ENCODE assay signal across 17 cellular contexts in the genomic region with DNA sequence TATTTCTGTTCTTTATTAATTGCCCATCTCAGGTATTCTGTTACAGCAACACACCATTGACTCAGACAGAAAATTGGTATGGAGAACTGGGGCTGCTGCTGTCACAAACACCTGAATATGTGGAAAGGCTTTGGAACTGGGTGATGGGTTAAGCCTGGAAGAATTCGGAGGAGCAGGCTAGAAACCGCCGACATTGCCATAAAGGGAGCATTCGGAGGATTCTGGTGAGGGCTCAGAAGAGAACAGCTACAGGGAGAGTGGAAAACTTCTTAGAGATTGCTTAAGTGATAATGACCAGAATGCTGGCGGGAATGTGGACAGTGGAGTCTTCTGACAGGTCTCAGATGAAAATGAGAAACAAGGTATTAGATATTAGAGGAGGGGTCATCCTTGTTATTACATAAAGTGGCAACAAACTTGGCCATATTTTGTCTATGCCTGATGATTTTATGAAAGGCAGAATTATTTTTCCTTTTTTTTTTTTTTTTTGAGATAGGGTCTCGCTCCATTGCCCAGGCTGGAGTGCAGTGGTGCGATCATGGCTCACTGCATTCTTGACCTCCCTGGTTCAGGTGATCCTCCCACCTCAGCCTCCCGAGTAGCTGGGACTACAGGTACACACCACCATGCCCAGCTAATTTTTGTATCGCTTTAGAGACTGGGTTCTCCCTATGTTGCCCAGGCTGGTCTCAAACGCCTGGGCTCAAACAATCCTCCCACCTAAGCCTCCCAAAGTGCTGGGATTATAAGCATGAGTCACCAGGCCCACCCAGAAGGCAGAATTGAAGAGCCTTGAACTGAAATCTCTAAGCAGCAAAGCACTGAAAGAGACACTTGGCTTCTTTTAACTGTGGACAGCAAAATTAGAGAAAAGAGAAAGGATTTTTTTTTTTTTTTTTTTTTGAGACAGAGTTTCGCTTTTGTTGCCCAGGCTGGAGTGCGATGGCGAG.
"Had no signal": no experiment of that assay in that cellular context is flagged by ENCODE, and none has a peak within 500 bp of the region (broad histone marks: within the 10 kb centered on the region; RNA-seq: fewer than 3 reads in every experiment).

No MANE protein-coding gene starts in this region.

- H3K27me3 ChIP-seq: neural progenitor cell, right atrium auricular region, suprapubic skin, transverse colon had no signal

- H3K9me3 ChIP-seq: mucosa of descending colon, prostate gland, right atrium auricular region, suprapubic skin, transverse colon had no signal

- FAIRE-seq: islet of Langerhans had no signal

- H3K4me1 ChIP-seq: prostate gland, right atrium auricular region had no signal

- H3K27ac ChIP-seq: neural progenitor cell, prostate gland, right atrium auricular region, suprapubic skin, transverse colon, WERI-Rb-1 had no signal

- DNase-seq: activated CD4-positive, alpha-beta T cell treated with anti-CD3 and anti-CD28 coated beads, Interleukin-2, amount 50 U/mL, for 4 hours; activated effector memory CD4-positive, alpha-beta T cell treated with anti-CD3 and anti-CD28 coated beads, Interleukin-2, amount 50 U/mL, for 16 hours; activated naive CD4-positive, alpha-beta T cell treated with anti-CD3 and anti-CD28 coated beads, Interleukin-2, amount 50 U/mL, for 16 hours; activated T-cell treated with anti-CD3 and anti-CD28 coated beads, Interleukin-2, amount 50 U/mL, for 72 hours; effector CD8-positive, alpha-beta T cell; hippocampal formation; mucosa of descending colon; naive B cell; stimulated activated naive CD8-positive, alpha-beta T cell treated with anti-CD3 and anti-CD28 coated beads, Interleukin-15, amount 100 ng/mL, for 72 hours; transverse colon; WERI-Rb-1 had no signal

- ATAC-seq: activated T-cell treated with anti-CD3 and anti-CD28 coated beads, Interleukin-2, amount 50 U/mL, for 72 hours; stimulated activated naive CD8-positive, alpha-beta T cell treated with anti-CD3 and anti-CD28 coated beads, Interleukin-15, amount 100 ng/mL, for 72 hours had no signal

- H3K4me3 ChIP-seq: lung, mucosa of descending colon, neural progenitor cell, prostate gland, right atrium auricular region, suprapubic skin, transverse colon had no signal

- H3K9ac ChIP-seq: neural progenitor cell had no signal

- H3K36me3 ChIP-seq: neural progenitor cell, prostate gland, right atrium auricular region, suprapubic skin, transverse colon, WERI-Rb-1 had no signal
